18 cellular contexts compared by ENCODE assay signal in genomic region chr13:99399623-99399974, GRCh38.
DNase-seq lines count a peak whose midpoint lies in the region; ATAC-seq and TF ChIP-seq lines count a peak whose summit lies in the region.
"Had no signal": no experiment of that assay in that cellular context is flagged by ENCODE, and none has a peak within 500 bp of the region (broad histone marks: within the 10 kb centered on the region; RNA-seq: fewer than 3 reads in every experiment).

No MANE protein-coding gene starts in this region.

- H3K79me2 ChIP-seq in neural progenitor cell (ENCODE audit: low read depth): no peaks in the 10 kb centered on the region

- intact Hi-C loops in activated CD4-positive, alpha-beta T cell treated with anti-CD3 and anti-CD28 coated beads, Interleukin-2, amount 10 ng/mL, durations not matched to agents 24 days and 14 days (cut with micrococcal nuclease): no loop called here
- intact Hi-C loops in CD8-positive, alpha-beta T cell (cut with DNase I, micrococcal nuclease): no loop called here
- intact Hi-C loops in MCF 10A (cut with micrococcal nuclease): no loop called here

- H3K9ac ChIP-seq in neural progenitor cell: no peak overlapping the region
- H3K9ac ChIP-seq in mesenchymal stem cell (ENCODE audit: low read length): no peak overlapping the region

- H2AFZ ChIP-seq in neural progenitor cell (replicated peaks) (peak overlapping the region; percentile 34), mesenchymal stem cell (ENCODE audit: low read depth, low read length) (no peak overlapping the region)

- no peak for ATAC-seq in CD8-positive, alpha-beta T cell
- peak in 1 of 2 donors; percentile 53 for ATAC-seq in activated naive CD4-positive, alpha-beta T cell treated with anti-CD3 and anti-CD28 coated beads, Interleukin-2, amount 50 U/mL, for 72 hours
- ATAC-seq: A549 had no signal

- no TSS peak for BruUV-seq in MCF 10A (replicated peaks; lab: Mats Ljungman, UMichigan)

- H3K4me1 Mint-ChIP-seq in activated CD4-positive, alpha-beta T cell treated with anti-CD3 and anti-CD28 coated beads, Interleukin-2, amount 10 ng/mL, durations not matched to agents 7 days and 5 days: peaks cover 28% of the 10 kb centered on the region
- H3K4me1 Mint-ChIP-seq in activated CD4-positive, alpha-beta T cell treated with anti-CD3 and anti-CD28 coated beads, Interleukin-2, amount 10 ng/mL, durations not matched to agents 24 days and 14 days: peaks cover 16% of the 10 kb centered on the region
- peaks cover 43% of the 10 kb centered on the region for H3K4me1 Mint-ChIP-seq in CD8-positive, alpha-beta T cell (ENCODE audit: low read depth)
- H3K4me1 Mint-ChIP-seq in neural progenitor cell: peaks cover 4% of the 10 kb centered on the region
- H3K4me1 Mint-ChIP-seq in MCF 10A (ENCODE audit: insufficient read depth, unreplicated experiment): peaks cover 6% of the 10 kb centered on the region

- DNase-seq in activated CD4-positive, alpha-beta T cell treated with anti-CD3 and anti-CD28 coated beads, Interleukin-2, amount 10 ng/mL, durations not matched to agents 7 days and 5 days: no peak
- DNase-seq in activated CD4-positive, alpha-beta T cell treated with anti-CD3 and anti-CD28 coated beads, Interleukin-2, amount 10 ng/mL, durations not matched to agents 24 days and 14 days: no peak
- no peak for DNase-seq in CD8-positive, alpha-beta T cell
- no peak for DNase-seq in activated naive CD4-positive, alpha-beta T cell treated with anti-CD3 and anti-CD28 coated beads, Interleukin-2, amount 50 U/mL, for 72 hours (ENCODE audit: low spot score in 2 of 2)
- DNase-seq in neural progenitor cell (ENCODE audit: low spot score) (no peak), mesenchymal stem cell (no peak), Ammon's horn (ENCODE audit: low spot score) (no peak), MCF 10A (ENCODE audit: unreplicated experiment) (no peak)
- DNase-seq: amniotic stem cell, BE2C, HFFc6, KG1, kidney, NCI-H1694 treated with DMSO at 0.1 percent for 48 hours, NCI-H69 had no signal

- no peaks in the 10 kb centered on the region for H3K27me3 ChIP-seq in CD8-positive, alpha-beta T cell (ENCODE audit: insufficient read depth, low read length)
- H3K27me3 ChIP-seq in neural progenitor cell: no peaks in the 10 kb centered on the region
- H3K27me3 ChIP-seq in mesenchymal stem cell (ENCODE audit: control insufficient read depth in 1 of 2, insufficient read depth in 1 of 2, low read length in 2 of 2): peaks cover 12 to 21% of the 10 kb centered on the region in 2 experiments

- POLR2A ChIA-PET in activated CD4-positive, alpha-beta T cell treated with anti-CD3 and anti-CD28 coated beads, Interleukin-2, amount 10 ng/mL, durations not matched to agents 7 days and 5 days (lab: Charles Lee): no interaction called here
- POLR2A ChIA-PET in CD8-positive, alpha-beta T cell (lab: Charles Lee): no interaction called here
- POLR2A ChIA-PET in MCF 10A (lab: Yijun Ruan, JAX): no interaction called here

- H3K27me3 Mint-ChIP-seq in activated CD4-positive, alpha-beta T cell treated with anti-CD3 and anti-CD28 coated beads, Interleukin-2, amount 10 ng/mL, durations not matched to agents 7 days and 5 days: no peaks in the 10 kb centered on the region
- no peaks in the 10 kb centered on the region for H3K27me3 Mint-ChIP-seq in activated CD4-positive, alpha-beta T cell treated with anti-CD3 and anti-CD28 coated beads, Interleukin-2, amount 10 ng/mL, durations not matched to agents 24 days and 14 days
- no peaks in the 10 kb centered on the region for H3K27me3 Mint-ChIP-seq in CD8-positive, alpha-beta T cell (ENCODE audit: low read depth)
- H3K27me3 Mint-ChIP-seq in neural progenitor cell (ENCODE audit: insufficient read depth, low read depth) (peaks cover 12% of the 10 kb centered on the region), MCF 10A (ENCODE audit: insufficient read depth, unreplicated experiment) (peaks cover 14% of the 10 kb centered on the region)

- no peaks in the 10 kb centered on the region for H3K79me1 ChIP-seq in mesenchymal stem cell (replicated peaks; ENCODE audit: low read length, poor library complexity, severe bottlenecking)

- H3K9me3 Mint-ChIP-seq in activated CD4-positive, alpha-beta T cell treated with anti-CD3 and anti-CD28 coated beads, Interleukin-2, amount 10 ng/mL, durations not matched to agents 7 days and 5 days: peaks cover 6% of the 10 kb centered on the region
- no peaks in the 10 kb centered on the region for H3K9me3 Mint-ChIP-seq in activated CD4-positive, alpha-beta T cell treated with anti-CD3 and anti-CD28 coated beads, Interleukin-2, amount 10 ng/mL, durations not matched to agents 24 days and 14 days
- no peaks in the 10 kb centered on the region for H3K9me3 Mint-ChIP-seq in CD8-positive, alpha-beta T cell
- H3K9me3 Mint-ChIP-seq in activated naive CD4-positive, alpha-beta T cell treated with anti-CD3 and anti-CD28 coated beads, Interleukin-2, amount 50 U/mL, for 72 hours: peaks cover 0 to 5% of the 10 kb centered on the region in 2 donors
- H3K9me3 Mint-ChIP-seq in neural progenitor cell (peaks cover 6% of the 10 kb centered on the region), MCF 10A (ENCODE audit: unreplicated experiment) (no peaks in the 10 kb centered on the region)
- H3K9me3 Mint-ChIP-seq: type B pancreatic cell had no signal

- H2BK5ac ChIP-seq in mesenchymal stem cell (ENCODE audit: low read depth, low read length, poor library complexity, severe bottlenecking): no peak overlapping the region

- H4K20me1 ChIP-seq in neural progenitor cell (ENCODE audit: low read depth): no peaks in the 10 kb centered on the region

- H3K36me3 Mint-ChIP-seq in activated CD4-positive, alpha-beta T cell treated with anti-CD3 and anti-CD28 coated beads, Interleukin-2, amount 10 ng/mL, durations not matched to agents 7 days and 5 days (ENCODE audit: low read depth): peaks cover 6% of the 10 kb centered on the region
- peaks cover 2% of the 10 kb centered on the region for H3K36me3 Mint-ChIP-seq in activated CD4-positive, alpha-beta T cell treated with anti-CD3 and anti-CD28 coated beads, Interleukin-2, amount 10 ng/mL, durations not matched to agents 24 days and 14 days (ENCODE audit: low read depth)
- peaks cover 6% of the 10 kb centered on the region for H3K36me3 Mint-ChIP-seq in CD8-positive, alpha-beta T cell
- peaks cover 13 to 33% of the 10 kb centered on the region in 2 donors for H3K36me3 Mint-ChIP-seq in activated naive CD4-positive, alpha-beta T cell treated with anti-CD3 and anti-CD28 coated beads, Interleukin-2, amount 50 U/mL, for 72 hours
- H3K36me3 Mint-ChIP-seq in neural progenitor cell: no peaks in the 10 kb centered on the region
- no peaks in the 10 kb centered on the region for H3K36me3 Mint-ChIP-seq in MCF 10A (ENCODE audit: insufficient read depth, unreplicated experiment)
- H3K36me3 Mint-ChIP-seq: type B pancreatic cell had no signal

- no peak overlapping the region for H2BK15ac ChIP-seq in mesenchymal stem cell (ENCODE audit: low read depth, poor library complexity, severe bottlenecking)

- no peak overlapping the region for H3K4ac ChIP-seq in mesenchymal stem cell (ENCODE audit: low read depth in 1 of 2, low read length in 2 of 2)

- H4K91ac ChIP-seq in mesenchymal stem cell (ENCODE audit: low read length): no peak overlapping the region

- H2BK120ac ChIP-seq in mesenchymal stem cell (ENCODE audit: low read depth, low read length): no peak overlapping the region

- no peak overlapping the region for H4K8ac ChIP-seq in mesenchymal stem cell (ENCODE audit: low read length)

- H3K4me3 ChIP-seq in CD8-positive, alpha-beta T cell (ENCODE audit: low read depth, low read length): no peak overlapping the region
- H3K4me3 ChIP-seq in neural progenitor cell: no peak overlapping the region
- no peak overlapping the region for H3K4me3 ChIP-seq in mesenchymal stem cell (ENCODE audit: insufficient read depth in 1 of 2, low read depth in 1 of 2, low read length in 2 of 2)
- H3K4me3 ChIP-seq: A549, smooth muscle cell had no signal

- TF ChIP-seq CTCF in CD8-positive, alpha-beta T cell (IDR thresholded peaks at IDR 0.05): no peak
- TF ChIP-seq CTCF in neural progenitor cell (IDR thresholded peaks at IDR 0.05): no peak
- TF ChIP-seq CTCF in MCF 10A (IDR thresholded peaks at IDR 0.05; ENCODE audit: unreplicated experiment): no peak

- no peak overlapping the region for H3K23ac ChIP-seq in mesenchymal stem cell (ENCODE audit: low read length in 2 of 2)

- no peak overlapping the region for H3K4me2 ChIP-seq in neural progenitor cell
- H3K4me2 ChIP-seq in mesenchymal stem cell (ENCODE audit: low read length, poor library complexity, severe bottlenecking): no peak overlapping the region
- H3K4me2 ChIP-seq: A549, smooth muscle cell had no signal

- no peak overlapping the region for H3K14ac ChIP-seq in mesenchymal stem cell (ENCODE audit: low read length in 2 of 2)

- H3K18ac ChIP-seq in mesenchymal stem cell (ENCODE audit: low read depth in 1 of 2, low read length in 2 of 2): no peak overlapping the region

- no peak overlapping the region for H2AK5ac ChIP-seq in mesenchymal stem cell (ENCODE audit: low read length, severe bottlenecking)

- H3K4me1 ChIP-seq in CD8-positive, alpha-beta T cell (ENCODE audit: insufficient read depth, low read length): peaks cover 7% of the 10 kb centered on the region
- H3K4me1 ChIP-seq in neural progenitor cell: no peaks in the 10 kb centered on the region
- no peaks in the 10 kb centered on the region for H3K4me1 ChIP-seq in mesenchymal stem cell (ENCODE audit: control insufficient read depth, insufficient read depth, low read depth, low read length)
- H3K4me1 ChIP-seq: A549, BE2C had no signal

- H3K36me3 ChIP-seq in CD8-positive, alpha-beta T cell (ENCODE audit: insufficient read depth, low read length): no peaks in the 10 kb centered on the region
- H3K36me3 ChIP-seq in neural progenitor cell: no peaks in the 10 kb centered on the region
- no peaks in the 10 kb centered on the region for H3K36me3 ChIP-seq in mesenchymal stem cell (ENCODE audit: control insufficient read depth in 1 of 2, insufficient read depth in 2 of 2, low read depth in 1 of 2, low read length in 2 of 2)
- H3K36me3 ChIP-seq: BE2C had no signal

- H3K9me3 ChIP-seq in CD8-positive, alpha-beta T cell (ENCODE audit: low read length): no peaks in the 10 kb centered on the region
- no peaks in the 10 kb centered on the region for H3K9me3 ChIP-seq in neural progenitor cell (ENCODE audit: low read depth)
- no peaks in the 10 kb centered on the region for H3K9me3 ChIP-seq in mesenchymal stem cell (ENCODE audit: control insufficient read depth, low read length)
- H3K9me3 ChIP-seq: A549, BE2C had no signal

- 92% methylated on average over 8 of the region's 8 CpGs for WGBS in mesenchymal stem cell

- peak overlapping the region; percentile 56 for H3K27ac Mint-ChIP-seq in activated CD4-positive, alpha-beta T cell treated with anti-CD3 and anti-CD28 coated beads, Interleukin-2, amount 10 ng/mL, durations not matched to agents 7 days and 5 days
- no peak overlapping the region for H3K27ac Mint-ChIP-seq in activated CD4-positive, alpha-beta T cell treated with anti-CD3 and anti-CD28 coated beads, Interleukin-2, amount 10 ng/mL, durations not matched to agents 24 days and 14 days
- H3K27ac Mint-ChIP-seq in CD8-positive, alpha-beta T cell: peak overlapping the region; percentile 78
- H3K27ac Mint-ChIP-seq in activated naive CD4-positive, alpha-beta T cell treated with anti-CD3 and anti-CD28 coated beads, Interleukin-2, amount 50 U/mL, for 72 hours: peak overlapping the region; percentile 93 to 97
- H3K27ac Mint-ChIP-seq in neural progenitor cell: no peak overlapping the region
- no peak overlapping the region for H3K27ac Mint-ChIP-seq in MCF 10A (ENCODE audit: low read depth, unreplicated experiment)
- H3K27ac Mint-ChIP-seq: HFFc6, type B pancreatic cell had no signal

- H3K27ac ChIP-seq in CD8-positive, alpha-beta T cell (ENCODE audit: low read depth, low read length): no peak overlapping the region
- no peak overlapping the region for H3K27ac ChIP-seq in neural progenitor cell
- H3K27ac ChIP-seq in mesenchymal stem cell (ENCODE audit: low read length, poor library complexity, severe bottlenecking): no peak overlapping the region
- H3K27ac ChIP-seq: A549 had no signal

- no peak overlapping the region for H3K4me3 Mint-ChIP-seq in activated CD4-positive, alpha-beta T cell treated with anti-CD3 and anti-CD28 coated beads, Interleukin-2, amount 10 ng/mL, durations not matched to agents 7 days and 5 days
- no peak overlapping the region for H3K4me3 Mint-ChIP-seq in activated CD4-positive, alpha-beta T cell treated with anti-CD3 and anti-CD28 coated beads, Interleukin-2, amount 10 ng/mL, durations not matched to agents 24 days and 14 days
- H3K4me3 Mint-ChIP-seq in CD8-positive, alpha-beta T cell: no peak overlapping the region
- H3K4me3 Mint-ChIP-seq in neural progenitor cell: no peak overlapping the region
- H3K4me3 Mint-ChIP-seq in MCF 10A (ENCODE audit: unreplicated experiment): no peak overlapping the region
- H3K4me3 Mint-ChIP-seq: HFFc6, type B pancreatic cell had no signal

- CTCF ChIA-PET in activated CD4-positive, alpha-beta T cell treated with anti-CD3 and anti-CD28 coated beads, Interleukin-2, amount 10 ng/mL, durations not matched to agents 7 days and 5 days (lab: Charles Lee): no interaction called here
- CTCF ChIA-PET in CD8-positive, alpha-beta T cell (lab: Charles Lee): interaction anchor here (3.0 kb wide), 1 partner anchor 12 kb away, joined by 26 read pairs; no protein-coding TSS in a partner anchor
- CTCF ChIA-PET in MCF 10A (lab: Yijun Ruan, JAX): no interaction called here

- H3F3A ChIP-seq in neural progenitor cell (ENCODE audit: low read depth): no peaks in the 10 kb centered on the region

- no peak overlapping the region for H2BK12ac ChIP-seq in mesenchymal stem cell (ENCODE audit: low read length in 2 of 2)

Comparison
In these comparisons a context has a peak if more than half of its experiments do, and no peak if none do; other contexts are left out.
1. H3K27ac Mint-ChIP-seq: peak in activated CD4-positive, alpha-beta T cell treated with anti-CD3 and anti-CD28 coated beads, Interleukin-2, amount 10 ng/mL, durations not matched to agents 7 days and 5 days (single experiment), CD8-positive, alpha-beta T cell (single experiment) and activated naive CD4-positive, alpha-beta T cell treated with anti-CD3 and anti-CD28 coated beads, Interleukin-2, amount 50 U/mL, for 72 hours (2 of 2); none in activated CD4-positive, alpha-beta T cell treated with anti-CD3 and anti-CD28 coated beads, Interleukin-2, amount 10 ng/mL, durations not matched to agents 24 days and 14 days (single experiment), neural progenitor cell (single experiment) and MCF 10A (single experiment).